In genomic region chr1:236451796-236452373, GRCh38 we compare ENCODE assay signal across 9 cellular contexts. TPM values are rescaled to one million over a fixed set of nuclear protein-coding genes. Genes with fewer than 3 reads are reported as not detected.
DNase-seq lines count a peak whose midpoint lies in the region; ATAC-seq and TF ChIP-seq lines count a peak whose summit lies in the region.
"Had no signal": no experiment of that assay in that cellular context is flagged by ENCODE, and none has a peak within 500 bp of the region (broad histone marks: within the 10 kb centered on the region; RNA-seq: fewer than 3 reads in every experiment).

No MANE protein-coding gene starts in this region.

- WGBS in prostate gland = 83% methylated on average over 6 of the region's 6 CpGs

- H3K27ac ChIP-seq in prostate gland = no peak overlapping the region
- H3K27ac ChIP-seq: neutrophil had no signal

- no peaks in the 10 kb centered on the region for H3K27me3 ChIP-seq in prostate gland (replicated peaks; ENCODE audit: insufficient read depth)
- H3K27me3 ChIP-seq: neutrophil had no signal

- DNase-seq in ELF-1 (ENCODE audit: low read depth, low spot score) (peak; percentile 58), T-helper 22 cell (ENCODE audit: low read depth) (peak; percentile 9), prostate gland (ENCODE audit: low spot score) (no peak), NCI-H2227 treated with DMSO at 0.1 percent for 48 hours (lab: John Stamatoyannopoulos, UW) (no peak), amniotic stem cell (lab: John Stamatoyannopoulos, UW) (no peak)
- peak; percentile 33 to 46 for DNase-seq in central memory CD8-positive, alpha-beta T cell (ENCODE audit: low spot score in 2 of 2)

- TF ChIP-seq CTCF in prostate gland (IDR thresholded peaks at IDR 0.05) = peak in 3 of 4 experiments; percentile 10 to 25 (median 19)

- H3K36me3 ChIP-seq in prostate gland = no peaks in the 10 kb centered on the region
- H3K36me3 ChIP-seq: neutrophil had no signal

- H3K36me3 Mint-ChIP-seq in central memory CD8-positive, alpha-beta T cell (ENCODE audit: insufficient read depth) = peaks cover 2% of the 10 kb centered on the region

- intact Hi-C loops in prostate gland (cut with DNase I) = no loop called here

- H3K4me3 ChIP-seq in prostate gland = no peak overlapping the region

- ATAC-seq in HG02642 (IDR thresholded peaks at IDR 0.05; ENCODE audit: poor library complexity, unreplicated experiment) = peak; percentile 69
- peak; percentile 52 for ATAC-seq in central memory CD8-positive, alpha-beta T cell (replicated peaks; ENCODE audit: extremely low read depth, poor library complexity, severe bottlenecking)
- no peak for ATAC-seq in GM21528 (IDR thresholded peaks at IDR 0.05; ENCODE audit: low FRiP score, unreplicated experiment)

- H3K4me1 ChIP-seq in prostate gland (replicated peaks) = no peaks in the 10 kb centered on the region

- H3K27ac Mint-ChIP-seq in central memory CD8-positive, alpha-beta T cell (ENCODE audit: low read depth) = peak overlapping the region; percentile 39

- H3K9me3 ChIP-seq in prostate gland = no peaks in the 10 kb centered on the region
- H3K9me3 ChIP-seq: neutrophil had no signal

- TF ChIP-seq POLR2A in prostate gland (IDR thresholded peaks at IDR 0.05) = no peak

- H3K4me3 Mint-ChIP-seq in central memory CD8-positive, alpha-beta T cell = no peak overlapping the region

- H3K9me3 Mint-ChIP-seq in central memory CD8-positive, alpha-beta T cell = no peaks in the 10 kb centered on the region

- peaks cover 10% of the 10 kb centered on the region for H3K4me1 Mint-ChIP-seq in central memory CD8-positive, alpha-beta T cell

- no peaks in the 10 kb centered on the region for H3K27me3 Mint-ChIP-seq in central memory CD8-positive, alpha-beta T cell

RNA-seq across cellular contexts. Expression of gene EDARADD, which starts 57.8 kb away (rescaled TPM):
- total RNA-seq in prostate gland = 10 to 100 TPM in 1 of 2 donors, 1 to 10 TPM in 1; 4.9 to 12.8 TPM

Comparison
In these comparisons a context has a peak if more than half of its experiments do, and no peak if none do; other contexts are left out.
1. DNase-seq: peak in ELF-1 (single experiment), T-helper 22 cell (single experiment) and central memory CD8-positive, alpha-beta T cell (2 of 2); none in prostate gland (single experiment), NCI-H2227 treated with DMSO at 0.1 percent for 48 hours (single experiment) and amniotic stem cell (single experiment).